35 cellular contexts compared by ENCODE assay signal in genomic region chr9:133673260-133673658, GRCh38. TPM values are rescaled to one million over a fixed set of nuclear protein-coding genes. Genes with fewer than 3 reads are reported as not detected.
DNase-seq lines count a peak whose midpoint lies in the region; ATAC-seq, FAIRE-seq and TF ChIP-seq lines count a peak whose summit lies in the region.
"Had no signal": no experiment of that assay in that cellular context is flagged by ENCODE, and none has a peak within 500 bp of the region (broad histone marks: within the 10 kb centered on the region; RNA-seq: fewer than 3 reads in every experiment).

No MANE protein-coding gene starts in this region.

- intact Hi-C loops in activated CD8-positive, alpha-beta T cell treated with anti-CD3 and anti-CD28 coated beads for 36 hours (cut with micrococcal nuclease) = no loop called here
- intact Hi-C loops in kidney (cut with DNase I) (no loop called here), ascending aorta (cut with DNase I) (no loop called here)

- H3K4me3 ChIP-seq in brain microvascular endothelial cell (ENCODE audit: low read depth, low read length) (no peak overlapping the region), kidney (ENCODE audit: low read length in 2 of 2) (no peak overlapping the region), ascending aorta (no peak overlapping the region)
- H3K4me3 ChIP-seq: GM23248, heart left ventricle, lung, pancreas, Peyer's patch, spleen, testis had no signal

- TF ChIP-seq CTCF in activated CD8-positive, alpha-beta T cell treated with anti-CD3 and anti-CD28 coated beads for 36 hours (IDR thresholded peaks at IDR 0.05) = no peak
- TF ChIP-seq CTCF in brain microvascular endothelial cell (IDR thresholded peaks at IDR 0.05; ENCODE audit: low read depth, low read length, missing control alignments) (no peak), kidney (IDR thresholded peaks at IDR 0.05; ENCODE audit: borderline replicate concordance, extremely low read depth, insufficient read depth) (no peak), ascending aorta (IDR thresholded peaks at IDR 0.05) (no peak)

- H3K27me3 Mint-ChIP-seq in activated CD8-positive, alpha-beta T cell treated with anti-CD3 and anti-CD28 coated beads, Interleukin-2, amount 10 ng/mL, durations not matched to agents 7 days and 5 days (ENCODE audit: low read depth) = no peaks in the 10 kb centered on the region
- H3K27me3 Mint-ChIP-seq in activated CD8-positive, alpha-beta T cell treated with anti-CD3 and anti-CD28 coated beads for 36 hours = no peaks in the 10 kb centered on the region
- H3K27me3 Mint-ChIP-seq: CD8-positive, alpha-beta memory T cell; stimulated activated naive CD8-positive, alpha-beta T cell treated with anti-CD3 and anti-CD28 coated beads, Interleukin-15, Interleukin-2, amounts not matched to agents 100 ng/mL and 50 ng/mL, for 24 hours had no signal

- H3K4me1 ChIP-seq in kidney (ENCODE audit: control insufficient read depth in 1 of 2, insufficient read depth in 1 of 2, low read depth in 1 of 2, low read length in 2 of 2) = peaks cover 3 to 5% of the 10 kb centered on the region in 2 donors
- no peaks in the 10 kb centered on the region for H3K4me1 ChIP-seq in ascending aorta
- H3K4me1 ChIP-seq: pancreas, Peyer's patch had no signal

- no peaks in the 10 kb centered on the region for H3K9me3 ChIP-seq in kidney (ENCODE audit: control insufficient read depth in 1 of 2, low read length in 2 of 2)
- H3K9me3 ChIP-seq in ascending aorta = no peaks in the 10 kb centered on the region
- H3K9me3 ChIP-seq: pancreas, Peyer's patch, spleen, testis had no signal

- H3K9me3 Mint-ChIP-seq in activated CD8-positive, alpha-beta T cell treated with anti-CD3 and anti-CD28 coated beads, Interleukin-2, amount 10 ng/mL, durations not matched to agents 7 days and 5 days (ENCODE audit: insufficient read depth) = no peaks in the 10 kb centered on the region
- H3K9me3 Mint-ChIP-seq in activated CD8-positive, alpha-beta T cell treated with anti-CD3 and anti-CD28 coated beads for 36 hours = no peaks in the 10 kb centered on the region
- H3K9me3 Mint-ChIP-seq: activated naive CD4-positive, alpha-beta T cell treated with anti-CD3 and anti-CD28 coated beads, Interleukin-2, amount 50 U/mL, for 72 hours; CD8-positive, alpha-beta memory T cell; natural killer cell; stimulated activated naive CD8-positive, alpha-beta T cell treated with anti-CD3 and anti-CD28 coated beads, Interleukin-15, Interleukin-2, amounts not matched to agents 100 ng/mL and 50 ng/mL, for 24 hours; T-helper 2 cell treated with Interferon-gamma antibody and Interleukin-4, amounts not matched to agents 5 μg/mL and 100 μg/mL, for 36 hours had no signal

- POLR2A ChIA-PET in activated CD8-positive, alpha-beta T cell treated with anti-CD3 and anti-CD28 coated beads, Interleukin-2, amount 10 ng/mL, durations not matched to agents 7 days and 5 days (lab: Charles Lee) = interaction anchor here (2.8 kb wide), 1 partner anchor 10 kb away, joined by 10 read pairs; no protein-coding TSS in a partner anchor
- POLR2A ChIA-PET in activated CD8-positive, alpha-beta T cell treated with anti-CD3 and anti-CD28 coated beads for 36 hours (lab: Charles Lee) = no interaction called here

- no peak for FAIRE-seq in kidney (lab: Jason Lieb, UNC)
- FAIRE-seq: A204.1, keratinocyte, pancreas, urothelium cell line had no signal

- ATAC-seq in activated CD8-positive, alpha-beta T cell treated with anti-CD3 and anti-CD28 coated beads, Interleukin-2, amount 10 ng/mL, durations not matched to agents 7 days and 5 days = no peak
- no peak for ATAC-seq in activated CD8-positive, alpha-beta T cell treated with anti-CD3 and anti-CD28 coated beads for 36 hours
- ATAC-seq in GM21717 (IDR thresholded peaks at IDR 0.05; ENCODE audit: unreplicated experiment) = no peak
- ATAC-seq: activated naive CD4-positive, alpha-beta T cell treated with anti-CD3 and anti-CD28 coated beads, Interleukin-2, amount 50 U/mL, for 72 hours; esophagus mucosa; pancreas had no signal

- no peak for DNase-seq in activated CD8-positive, alpha-beta T cell treated with anti-CD3 and anti-CD28 coated beads, Interleukin-2, amount 10 ng/mL, durations not matched to agents 7 days and 5 days
- DNase-seq in activated CD8-positive, alpha-beta T cell treated with anti-CD3 and anti-CD28 coated beads for 36 hours = no peak
- DNase-seq in brain microvascular endothelial cell (peak; percentile 22), kidney (peak; percentile 75), retina (peak; percentile 42), HuH-7.5 (ENCODE audit: low spot score) (no peak), ascending aorta (ENCODE audit: low spot score in 2 of 2) (no peak)
- DNase-seq: anterior cingulate cortex; caudate nucleus; dermis blood vessel endothelial cell; foreskin melanocyte; GM23248; KBM-7; natural killer cell; NCI-H1092 treated with DMSO at 0.1 percent for 48 hours; NCI-H1694 treated with DMSO at 0.1 percent for 48 hours; Peyer's patch; SIG-M5; spleen; stimulated activated CD4-positive, alpha-beta T cell treated with anti-CD3 and anti-CD28 coated beads, Interleukin-2, amount 100 ng/mL, for 24 hours; testis had no signal

- no peak overlapping the region for H3K9ac ChIP-seq in kidney (ENCODE audit: low read length in 2 of 2)
- H3K9ac ChIP-seq: GM23248 had no signal

- H3K4me1 Mint-ChIP-seq in activated CD8-positive, alpha-beta T cell treated with anti-CD3 and anti-CD28 coated beads, Interleukin-2, amount 10 ng/mL, durations not matched to agents 7 days and 5 days (ENCODE audit: low read depth) = peaks cover 30% of the 10 kb centered on the region
- H3K4me1 Mint-ChIP-seq in activated CD8-positive, alpha-beta T cell treated with anti-CD3 and anti-CD28 coated beads for 36 hours (ENCODE audit: low read depth) = peaks cover 24% of the 10 kb centered on the region

- no peak overlapping the region for H3K27ac ChIP-seq in brain microvascular endothelial cell
- H3K27ac ChIP-seq in kidney (ENCODE audit: low read depth in 2 of 2, low read length in 2 of 2) = no peak overlapping the region
- no peak overlapping the region for H3K27ac ChIP-seq in ascending aorta
- H3K27ac ChIP-seq: GM23248, heart left ventricle, pancreas, Peyer's patch, spleen, testis had no signal

- H3K36me3 ChIP-seq in brain microvascular endothelial cell (replicated peaks) (no peaks in the 10 kb centered on the region), kidney (ENCODE audit: control insufficient read depth in 1 of 2, insufficient read depth in 2 of 2, low read length in 2 of 2) (no peaks in the 10 kb centered on the region), ascending aorta (no peaks in the 10 kb centered on the region)
- H3K36me3 ChIP-seq: heart left ventricle, Peyer's patch, spleen had no signal

- in situ Hi-C loops in brain microvascular endothelial cell (cut with HindIII; ENCODE audit: low pct_ligation_motif_present, low sequenced_read_pairs) = no loop called here

- H3K27me3 ChIP-seq in brain microvascular endothelial cell (replicated peaks) (no peaks in the 10 kb centered on the region), ascending aorta (no peaks in the 10 kb centered on the region)
- H3K27me3 ChIP-seq: heart left ventricle, pancreas, Peyer's patch, testis had no signal

- H3K36me3 Mint-ChIP-seq in activated CD8-positive, alpha-beta T cell treated with anti-CD3 and anti-CD28 coated beads, Interleukin-2, amount 10 ng/mL, durations not matched to agents 7 days and 5 days (ENCODE audit: low read depth) = peaks cover 3% of the 10 kb centered on the region
- H3K36me3 Mint-ChIP-seq in activated CD8-positive, alpha-beta T cell treated with anti-CD3 and anti-CD28 coated beads for 36 hours (ENCODE audit: low read depth) = peaks cover 3% of the 10 kb centered on the region
- H3K36me3 Mint-ChIP-seq: activated naive CD4-positive, alpha-beta T cell treated with anti-CD3 and anti-CD28 coated beads, Interleukin-2, amount 50 U/mL, for 72 hours; CD8-positive, alpha-beta memory T cell; natural killer cell had no signal

- CTCF ChIA-PET in activated CD8-positive, alpha-beta T cell treated with anti-CD3 and anti-CD28 coated beads, Interleukin-2, amount 10 ng/mL, durations not matched to agents 7 days and 5 days (lab: Charles Lee) = interaction anchor here (1.0 kb wide), 1 partner anchor 10 kb away, joined by 3 read pairs; no protein-coding TSS in a partner anchor
- CTCF ChIA-PET in activated CD8-positive, alpha-beta T cell treated with anti-CD3 and anti-CD28 coated beads for 36 hours (lab: Charles Lee) = interaction anchor here (1.2 kb wide), 1 partner anchor 10 kb away, joined by 3 read pairs; no protein-coding TSS in a partner anchor

- peak overlapping the region; percentile 34 for H3K27ac Mint-ChIP-seq in activated CD8-positive, alpha-beta T cell treated with anti-CD3 and anti-CD28 coated beads, Interleukin-2, amount 10 ng/mL, durations not matched to agents 7 days and 5 days
- H3K27ac Mint-ChIP-seq in activated CD8-positive, alpha-beta T cell treated with anti-CD3 and anti-CD28 coated beads for 36 hours = no peak overlapping the region
- H3K27ac Mint-ChIP-seq: natural killer cell; stimulated activated naive CD8-positive, alpha-beta T cell treated with anti-CD3 and anti-CD28 coated beads, Interleukin-15, Interleukin-2, amounts not matched to agents 100 ng/mL and 50 ng/mL, for 24 hours; T-helper 2 cell treated with Interferon-gamma antibody and Interleukin-4, amounts not matched to agents 5 μg/mL and 100 μg/mL, for 36 hours had no signal

- no peak overlapping the region for H3K4me3 Mint-ChIP-seq in activated CD8-positive, alpha-beta T cell treated with anti-CD3 and anti-CD28 coated beads, Interleukin-2, amount 10 ng/mL, durations not matched to agents 7 days and 5 days
- H3K4me3 Mint-ChIP-seq in activated CD8-positive, alpha-beta T cell treated with anti-CD3 and anti-CD28 coated beads for 36 hours = no peak overlapping the region
- H3K4me3 Mint-ChIP-seq: CD8-positive, alpha-beta memory T cell; natural killer cell; stimulated activated naive CD8-positive, alpha-beta T cell treated with anti-CD3 and anti-CD28 coated beads, Interleukin-15, Interleukin-2, amounts not matched to agents 100 ng/mL and 50 ng/mL, for 24 hours; T-helper 2 cell treated with Interferon-gamma antibody and Interleukin-4, amounts not matched to agents 5 μg/mL and 100 μg/mL, for 36 hours had no signal

RNA-seq across cellular contexts. Expression of gene DBH, which starts 37.1 kb away (rescaled TPM):
- total RNA-seq in activated CD8-positive, alpha-beta T cell treated with anti-CD3 and anti-CD28 coated beads, Interleukin-2, amount 10 ng/mL, durations not matched to agents 7 days and 5 days = not detected
- total RNA-seq in activated CD8-positive, alpha-beta T cell treated with anti-CD3 and anti-CD28 coated beads for 36 hours = not detected
- total RNA-seq in kidney (not detected), ascending aorta (not detected)
- 0.39 TPM for polyA plus RNA-seq in kidney (ENCODE audit: insufficient read depth, low read depth, low replicate concordance)
- total RNA-seq: activated naive CD4-positive, alpha-beta T cell treated with anti-CD3 and anti-CD28 coated beads, Interleukin-2, amount 50 U/mL, for 72 hours; CD8-positive, alpha-beta memory T cell; Daoy; dermis blood vessel endothelial cell; esophagus mucosa; GM23248; M059J; natural killer cell; pancreas; Peyer's patch had no signal
- polyA plus RNA-seq: CD8-positive, alpha-beta memory T cell; GM23248; heart left ventricle; keratinocyte had no signal

Comparison
In these comparisons a context has a peak if more than half of its experiments do, and no peak if none do; other contexts are left out.
1. DNase-seq: peak in brain microvascular endothelial cell (single experiment), kidney (single experiment) and retina (single experiment); none in activated CD8-positive, alpha-beta T cell treated with anti-CD3 and anti-CD28 coated beads, Interleukin-2, amount 10 ng/mL, durations not matched to agents 7 days and 5 days (single experiment), activated CD8-positive, alpha-beta T cell treated with anti-CD3 and anti-CD28 coated beads for 36 hours (single experiment), HuH-7.5 (single experiment) and ascending aorta (0 of 2).